Comparison of ENCODE assay signal across 1 cellular context in genomic region chr21:34558960-34559631, GRCh38.
TF ChIP-seq lines count a peak whose summit lies in the region.

No MANE protein-coding gene starts in this region.

TF ChIP-seq in K562, 482 proteins besides CTCF, POLR2A, EP300 and RAD21:
- TF ChIP-seq ZNF175 (CRISPR knock-in tag; IDR thresholded peaks at IDR 0.05; ENCODE audit: low read depth), result 0 out of 2 replicates have a peak, but pooled peaks have one; percentile 25
- no peak for TF ChIP-seq MAZ (CRISPR knock-in tag; conservative IDR thresholded peaks at IDR 0.05 in 1 of 2, IDR thresholded peaks at IDR 0.05 in 1 of 2)
- no peak for TF ChIP-seq ZFP30 (CRISPR knock-in tag; IDR thresholded peaks at IDR 0.05; ENCODE audit: borderline replicate concordance)
- TF ChIP-seq SUPT5H (IDR thresholded peaks at IDR 0.05), result no peak
